ENCODE assay signal across 15 cellular contexts in the genomic region with DNA sequence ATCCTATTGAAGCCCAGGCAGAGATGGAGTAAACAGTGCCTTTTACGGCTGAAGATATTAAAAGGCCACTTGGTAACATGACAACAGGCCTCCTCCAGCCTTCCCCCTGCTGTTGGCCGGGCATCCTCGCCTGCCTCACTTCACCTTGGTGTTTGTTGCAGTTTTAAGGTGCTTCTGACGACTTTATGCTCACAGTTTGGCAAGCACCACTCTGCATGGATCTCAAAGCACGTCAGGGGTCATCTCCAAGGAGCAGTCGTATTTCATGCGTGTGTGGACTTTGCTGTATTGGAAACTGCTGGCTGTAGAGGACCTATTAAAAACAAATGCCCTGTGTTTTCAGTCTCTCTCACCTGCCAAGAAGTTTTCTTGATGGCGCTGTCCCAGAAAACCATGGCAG.
DNase-seq lines count a peak whose midpoint lies in the region; ATAC-seq and TF ChIP-seq lines count a peak whose summit lies in the region.
"Had no signal": no experiment of that assay in that cellular context is flagged by ENCODE, and none has a peak within 500 bp of the region (broad histone marks: within the 10 kb centered on the region; RNA-seq: fewer than 3 reads in every experiment).

No MANE protein-coding gene starts in this region.

- H2BK120ac ChIP-seq in H9 (ENCODE audit: low read depth, low read length, poor library complexity, severe bottlenecking), result no peak overlapping the region

- H2BK15ac ChIP-seq in H9 (ENCODE audit: low read depth, low read length), result no peak overlapping the region

- no peak overlapping the region for H4K5ac ChIP-seq in H9 (ENCODE audit: insufficient read length, low read depth, low read length)

- no peak overlapping the region for H3K56ac ChIP-seq in H9 (ENCODE audit: insufficient read length, low read depth, low read length)

- no peak overlapping the region for H2BK12ac ChIP-seq in H9 (ENCODE audit: insufficient read length, low read depth, low read length)

- H3K4me2 ChIP-seq in H9 (ENCODE audit: insufficient read depth, insufficient read length, low read length), result no peak overlapping the region

- no peaks in the 10 kb centered on the region for H3K36me3 Mint-ChIP-seq in H9 (ENCODE audit: insufficient read depth in 1 of 3, low read depth in 3 of 3)

- no peaks in the 10 kb centered on the region for H3K36me3 ChIP-seq in colonic mucosa
- H3K36me3 ChIP-seq in lung (ENCODE audit: control insufficient read depth in 2 of 2, insufficient read depth in 2 of 2, low read length in 2 of 2), result no peaks in the 10 kb centered on the region
- no peaks in the 10 kb centered on the region for H3K36me3 ChIP-seq in stomach smooth muscle (ENCODE audit: control insufficient read depth in 2 of 2, insufficient read depth in 2 of 2, low read length in 2 of 2)
- H3K36me3 ChIP-seq: SJCRH30 had no signal

- H3K9ac ChIP-seq in H9 (ENCODE audit: extremely low read depth, insufficient read length, low read length) (no peak overlapping the region), colonic mucosa (ENCODE audit: low read depth in 2 of 2, low read length in 2 of 2) (no peak overlapping the region), stomach smooth muscle (ENCODE audit: low read length in 2 of 2) (no peak overlapping the region)

- no peak overlapping the region for H2BK20ac ChIP-seq in H9 (ENCODE audit: low read depth, low read length, poor library complexity, severe bottlenecking)

- H3T11ph ChIP-seq in H9 (ENCODE audit: low read length), result no peak overlapping the region

- no peaks in the 10 kb centered on the region for H3K9me3 ChIP-seq in H9 (ENCODE audit: control insufficient read depth, low read depth, low read length)
- H3K9me3 ChIP-seq in colonic mucosa, result no peaks in the 10 kb centered on the region
- H3K9me3 ChIP-seq in lung (ENCODE audit: control insufficient read depth in 2 of 2, insufficient read depth in 1 of 2, low read length in 1 of 2), result peaks cover 0 to 2% of the 10 kb centered on the region in 2 donors
- no peaks in the 10 kb centered on the region for H3K9me3 ChIP-seq in stomach smooth muscle (ENCODE audit: control insufficient read depth in 2 of 2, low read length in 2 of 2)
- H3K9me3 ChIP-seq: SJCRH30 had no signal

- no peaks in the 10 kb centered on the region for H3K79me2 ChIP-seq in H9 (ENCODE audit: insufficient read depth, low read length)

- no peak overlapping the region for H3K4ac ChIP-seq in H9 (ENCODE audit: low read depth, low read length)

- H3K27me3 ChIP-seq in H9 (ENCODE audit: insufficient read depth, low read length), result no peaks in the 10 kb centered on the region
- H3K27me3 ChIP-seq in colonic mucosa, result no peaks in the 10 kb centered on the region
- no peaks in the 10 kb centered on the region for H3K27me3 ChIP-seq in lung (ENCODE audit: control insufficient read depth, insufficient read depth)
- no peaks in the 10 kb centered on the region for H3K27me3 ChIP-seq in stomach smooth muscle (ENCODE audit: control insufficient read depth in 1 of 2, insufficient read depth in 2 of 2, low read length in 2 of 2)
- H3K27me3 ChIP-seq: SJCRH30 had no signal

- no peak overlapping the region for H3K14ac ChIP-seq in H9 (ENCODE audit: insufficient read depth, low read length)

- no peaks in the 10 kb centered on the region for H3K23me2 ChIP-seq in H9 (ENCODE audit: insufficient read length, low read depth, low read length, poor library complexity, severe bottlenecking)

- no peaks in the 10 kb centered on the region for H4K20me1 ChIP-seq in H9 (ENCODE audit: control insufficient read depth, insufficient read depth, insufficient read length)

- H3K27ac ChIP-seq in H9 (ENCODE audit: insufficient read length, low read depth, low read length), result no peak overlapping the region
- H3K27ac ChIP-seq in colonic mucosa, result no peak overlapping the region
- H3K27ac ChIP-seq in lung (ENCODE audit: low read depth in 1 of 2, low read length in 1 of 2), result no peak overlapping the region
- H3K27ac ChIP-seq in stomach smooth muscle (ENCODE audit: low read length), result peak overlapping the region; percentile 49
- H3K27ac ChIP-seq: SJCRH30 had no signal

- peaks cover 7 to 8% of the 10 kb centered on the region in 2 experiments; a peak in 3 of 4 replicates for H3K4me1 Mint-ChIP-seq in H9
- H3K4me1 Mint-ChIP-seq: B cell had no signal

- H3K4me3 ChIP-seq in colonic mucosa (no peak overlapping the region), lung (no peak overlapping the region), stomach smooth muscle (ENCODE audit: low read length in 2 of 2) (no peak overlapping the region)
- H3K4me3 ChIP-seq: SJCRH30 had no signal

- H3K9me3 Mint-ChIP-seq in H9, result no peaks in the 10 kb centered on the region

- no peak overlapping the region for H3K4me3 Mint-ChIP-seq in H9
- H3K4me3 Mint-ChIP-seq: B cell had no signal

- no peak overlapping the region for H3K27ac Mint-ChIP-seq in H9
- H3K27ac Mint-ChIP-seq: B cell had no signal

- H4K91ac ChIP-seq in H9 (ENCODE audit: insufficient read length, low read depth, low read length), result no peak overlapping the region

- no peak overlapping the region for H2AK5ac ChIP-seq in H9 (ENCODE audit: insufficient read length, low read length)

- H3K27me3 Mint-ChIP-seq in H9 (ENCODE audit: low read depth), result peaks cover 3% of the 10 kb centered on the region; the same call in 1 of the 2 replicates

- H2AFZ ChIP-seq in H9 (ENCODE audit: low read length), result no peak overlapping the region

- peak; percentile 15 for DNase-seq in H9
- peak; percentile 14 for DNase-seq in colonic mucosa
- peak; percentile 18 for DNase-seq in lung (ENCODE audit: low spot score)
- no peak for DNase-seq in NOMO-1 treated with DMSO at 0.1 percent for 48 hours (lab: John Stamatoyannopoulos, UW; ENCODE audit: unreplicated experiment)
- DNase-seq: ACHN, KG1, NCI-H1105, NCI-H1694 treated with DMSO at 0.1 percent for 48 hours, NCI-H2171, NCI-H510A, SJCRH30 had no signal

- WGBS in H9 (ENCODE audit: extremely low coverage, insufficient read length, low lambda C conversion rate), result no CpG with 5 or more reads among the region's 8 CpGs
- WGBS in lung, 2 donors, result 83 to 91% methylated on average over 8 of the region's 8 CpGs

- H3K23ac ChIP-seq in H9 (ENCODE audit: insufficient read length, low read depth, low read length), result no peak overlapping the region

- no peak overlapping the region for H4K8ac ChIP-seq in H9 (replicated peaks; ENCODE audit: insufficient read length, low read depth, low read length)

- no peak for TF ChIP-seq CTCF in H9 (conservative IDR thresholded peaks at IDR 0.05)
- TF ChIP-seq CTCF in colonic mucosa (IDR thresholded peaks at IDR 0.05), result no peak
- no peak for TF ChIP-seq CTCF in lung (IDR thresholded peaks at IDR 0.05; ENCODE audit: control extremely low read depth, extremely low read depth)

- ATAC-seq in lung (ENCODE audit: insufficient read depth, low FRiP score) (no peak), GM19324 (IDR thresholded peaks at IDR 0.05; ENCODE audit: low FRiP score, unreplicated experiment) (no peak), GM18907 (IDR thresholded peaks at IDR 0.05; ENCODE audit: unreplicated experiment) (no peak)

- H3K4me1 ChIP-seq in H9 (ENCODE audit: insufficient read depth, low read length) (no peaks in the 10 kb centered on the region), colonic mucosa (no peaks in the 10 kb centered on the region), lung (ENCODE audit: control insufficient read depth in 2 of 2, insufficient read depth in 2 of 2, low read length in 2 of 2) (no peaks in the 10 kb centered on the region), stomach smooth muscle (ENCODE audit: control insufficient read depth, insufficient read depth, low read length) (peaks cover 47% of the 10 kb centered on the region)
- H3K4me1 ChIP-seq: SJCRH30 had no signal

- H2BK5ac ChIP-seq in H9 (ENCODE audit: insufficient read length, low read length), result no peak overlapping the region

- intact Hi-C loops in colonic mucosa (cut with DNase I), result no loop called here

- no peaks in the 10 kb centered on the region for H3K79me1 ChIP-seq in H9 (ENCODE audit: insufficient read depth, low read depth, low read length, poor library complexity, severe bottlenecking)

- no peak overlapping the region for H3K18ac ChIP-seq in H9 (ENCODE audit: insufficient read length, low read depth, low read length)
